9 cellular contexts compared by ENCODE assay signal in the genomic region with DNA sequence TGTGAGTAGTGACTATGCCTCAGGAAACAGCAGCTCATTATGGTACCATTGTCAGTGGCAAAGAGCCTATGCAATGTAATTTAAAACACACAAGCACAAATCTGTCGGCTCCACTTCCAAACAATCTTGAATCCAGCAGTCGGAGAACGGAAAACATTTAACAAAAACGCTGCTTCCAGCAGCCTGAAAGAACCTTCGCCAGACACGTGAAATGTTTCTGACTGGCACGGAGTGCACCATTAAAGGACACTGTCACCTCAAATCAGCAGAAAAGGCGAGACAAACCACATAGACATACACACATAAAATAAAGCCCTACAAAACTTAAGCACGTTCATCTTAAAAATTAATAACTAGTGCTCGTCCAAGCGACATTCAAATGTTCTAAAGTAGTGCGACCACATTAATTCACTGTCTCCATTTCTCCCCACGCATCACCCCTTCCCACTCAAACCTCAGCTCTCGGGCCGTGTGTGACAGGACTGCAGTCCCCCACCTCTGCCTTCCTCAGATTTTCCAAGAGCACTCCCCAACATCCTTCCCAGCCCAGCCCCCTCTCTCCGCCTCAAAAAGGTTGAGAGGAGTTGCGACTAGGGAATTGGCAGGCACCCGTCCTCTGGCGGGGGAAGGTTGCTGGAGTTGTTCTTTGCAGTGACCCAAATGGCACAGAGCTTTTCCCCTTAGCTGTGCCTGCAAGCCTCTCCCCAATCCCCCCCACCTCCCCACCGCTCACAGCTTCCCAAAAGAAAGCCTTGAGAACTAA. TPM values are rescaled to one million over a fixed set of nuclear protein-coding genes. Genes with fewer than 3 reads are reported as not detected.
DNase-seq lines count a peak whose midpoint lies in the region; ATAC-seq and TF ChIP-seq lines count a peak whose summit lies in the region.
"Had no signal": no experiment of that assay in that cellular context is flagged by ENCODE, and none has a peak within 500 bp of the region (broad histone marks: within the 10 kb centered on the region; RNA-seq: fewer than 3 reads in every experiment).

No MANE protein-coding gene starts in this region.

- WGBS in H9 (ENCODE audit: extremely low coverage, insufficient read length, low lambda C conversion rate) = no CpG with 5 or more reads among the region's 20 CpGs
- 0% methylated on average over 20 of the region's 20 CpGs for WGBS in esophagus, 2 donors

- H2BK5ac ChIP-seq in H9 (ENCODE audit: insufficient read length, low read length) = no peak overlapping the region

- H4K5ac ChIP-seq in H9 (ENCODE audit: insufficient read length, low read depth, low read length) = no peak overlapping the region

- peak overlapping the region; percentile 98 for H3K4me2 ChIP-seq in H9 (ENCODE audit: insufficient read depth, insufficient read length, low read length)

- H3K9me3 ChIP-seq in H9 (ENCODE audit: control insufficient read depth, low read depth, low read length) = no peaks in the 10 kb centered on the region
- no peaks in the 10 kb centered on the region for H3K9me3 ChIP-seq in esophagus (ENCODE audit: control insufficient read depth in 2 of 2, insufficient read depth in 1 of 2, low read depth in 1 of 2, low read length in 1 of 2)
- H3K9me3 ChIP-seq in muscle layer of duodenum (ENCODE audit: control insufficient read depth in 1 of 2, low read length in 2 of 2) = no peaks in the 10 kb centered on the region

- H2BK15ac ChIP-seq in H9 (ENCODE audit: low read depth, low read length) = no peak overlapping the region

- no peak overlapping the region for H2BK120ac ChIP-seq in H9 (ENCODE audit: low read depth, low read length, poor library complexity, severe bottlenecking)

- H2BK12ac ChIP-seq in H9 (ENCODE audit: insufficient read length, low read depth, low read length) = no peak overlapping the region

- H3K14ac ChIP-seq in H9 (ENCODE audit: insufficient read depth, low read length) = no peak overlapping the region; the same call in 1 of the 2 replicates

- H4K20me1 ChIP-seq in H9 (ENCODE audit: control insufficient read depth, insufficient read depth, insufficient read length) = no peaks in the 10 kb centered on the region

- no peak overlapping the region for H3K18ac ChIP-seq in H9 (ENCODE audit: insufficient read length, low read depth, low read length)

- no peak overlapping the region for H2BK20ac ChIP-seq in H9 (ENCODE audit: low read depth, low read length, poor library complexity, severe bottlenecking)

- peaks cover 5% of the 10 kb centered on the region for H3K79me1 ChIP-seq in H9 (ENCODE audit: insufficient read depth, low read depth, low read length, poor library complexity, severe bottlenecking)

- H3K36me3 Mint-ChIP-seq in H9 (ENCODE audit: insufficient read depth in 1 of 3, low read depth in 3 of 3) = peaks cover 6 to 16% (median 14%) of the 10 kb centered on the region in 3 experiments; a peak in 6 of 7 replicates
- H3K36me3 Mint-ChIP-seq in stimulated activated naive B cell treated with anti-CD40 and anti-IgM and Interleukin-4, amounts not matched to agents 10 μg/mL and 1 μg/mL and 100 μg/mL, for 72 hours = peaks cover 38 to 44% of the 10 kb centered on the region in 2 donors

- no peak for ATAC-seq in stimulated activated naive B cell treated with anti-CD40 and anti-IgM and Interleukin-4, amounts not matched to agents 10 μg/mL and 1 μg/mL and 100 μg/mL, for 72 hours (replicated peaks)
- ATAC-seq in HG03097 (IDR thresholded peaks at IDR 0.05; ENCODE audit: low FRiP score, unreplicated experiment) = no peak

- TF ChIP-seq CTCF in AG09309 (IDR thresholded peaks at IDR 0.05; ENCODE audit: control insufficient read depth, insufficient read depth, low read depth, low read length, missing control alignments) = no peak
- no peak for TF ChIP-seq CTCF in H9 (conservative IDR thresholded peaks at IDR 0.05)

- H2AK5ac ChIP-seq in H9 (ENCODE audit: insufficient read length, low read length) = no peak overlapping the region

- peaks cover 3% of the 10 kb centered on the region; the same call in 1 of the 2 replicates for H3K79me2 ChIP-seq in H9 (ENCODE audit: insufficient read depth, low read length)

- H4K91ac ChIP-seq in H9 (ENCODE audit: insufficient read length, low read depth, low read length) = no peak overlapping the region

- H3K4me1 ChIP-seq in H9 (ENCODE audit: insufficient read depth, low read length) = peaks cover 2% of the 10 kb centered on the region; the same call in 1 of the 2 replicates
- peaks cover 0 to 2% of the 10 kb centered on the region in 2 donors for H3K4me1 ChIP-seq in esophagus (ENCODE audit: control insufficient read depth in 2 of 2, insufficient read depth in 2 of 2, low read length in 1 of 2)
- H3K4me1 ChIP-seq in muscle layer of duodenum (ENCODE audit: control insufficient read depth in 1 of 2, insufficient read depth in 2 of 2, low read length in 2 of 2) = peaks cover 8 to 26% of the 10 kb centered on the region in 2 donors

- H3K27me3 Mint-ChIP-seq in H9 (ENCODE audit: low read depth) = peaks cover 2% of the 10 kb centered on the region; the same call in 1 of the 2 replicates
- no peaks in the 10 kb centered on the region for H3K27me3 Mint-ChIP-seq in stimulated activated naive B cell treated with anti-CD40 and anti-IgM and Interleukin-4, amounts not matched to agents 10 μg/mL and 1 μg/mL and 100 μg/mL, for 72 hours

- H3K9ac ChIP-seq in H9 (ENCODE audit: extremely low read depth, insufficient read length, low read length) = peak overlapping the region; percentile 80

- no peaks in the 10 kb centered on the region for H3K9me3 Mint-ChIP-seq in H9
- peaks cover 0 to 2% of the 10 kb centered on the region in 2 donors for H3K9me3 Mint-ChIP-seq in stimulated activated naive B cell treated with anti-CD40 and anti-IgM and Interleukin-4, amounts not matched to agents 10 μg/mL and 1 μg/mL and 100 μg/mL, for 72 hours
- H3K9me3 Mint-ChIP-seq: nephron had no signal

- no peak overlapping the region for H3K23ac ChIP-seq in H9 (ENCODE audit: insufficient read length, low read depth, low read length)

- H4K8ac ChIP-seq in H9 (replicated peaks; ENCODE audit: insufficient read length, low read depth, low read length) = peak overlapping the region; percentile 100

- no peak for DNase-seq in AG09309 (ENCODE audit: low read depth)
- DNase-seq in H9 = no peak
- DNase-seq in activated CD4-positive, alpha-beta T cell treated with anti-CD3 and anti-CD28 coated beads for 48 hours = peak; percentile 28
- peak; percentile 60 for DNase-seq in ureter (ENCODE audit: low spot score)
- no peak for DNase-seq in stimulated activated naive B cell treated with anti-CD40 and anti-IgM and Interleukin-4, amounts not matched to agents 10 μg/mL and 1 μg/mL and 100 μg/mL, for 72 hours

- peaks cover 7 to 16% of the 10 kb centered on the region in 2 experiments for H3K4me1 Mint-ChIP-seq in H9
- H3K4me1 Mint-ChIP-seq in stimulated activated naive B cell treated with anti-CD40 and anti-IgM and Interleukin-4, amounts not matched to agents 10 μg/mL and 1 μg/mL and 100 μg/mL, for 72 hours = peaks cover 38 to 63% of the 10 kb centered on the region in 2 donors

- H2AFZ ChIP-seq in H9 (ENCODE audit: low read length) = no peak overlapping the region

- no peak overlapping the region for H3K4ac ChIP-seq in H9 (ENCODE audit: low read depth, low read length)

- H3T11ph ChIP-seq in H9 (ENCODE audit: low read length) = no peak overlapping the region

- H3K56ac ChIP-seq in H9 (ENCODE audit: insufficient read length, low read depth, low read length) = no peak overlapping the region

- H3K4me3 ChIP-seq in AG09309 (ENCODE audit: control insufficient read depth, low read depth, low read length) = peak overlapping the region; percentile 97
- peak overlapping the region; percentile 45 to 94 for H3K4me3 ChIP-seq in esophagus (ENCODE audit: low read depth in 1 of 2, low read length in 2 of 2)
- H3K4me3 ChIP-seq in muscle layer of duodenum (ENCODE audit: low read depth in 1 of 2, low read length in 2 of 2) = peak overlapping the region; percentile 76 to 98

- no peak overlapping the region for H3K4me3 Mint-ChIP-seq in H9
- no peak overlapping the region for H3K4me3 Mint-ChIP-seq in stimulated activated naive B cell treated with anti-CD40 and anti-IgM and Interleukin-4, amounts not matched to agents 10 μg/mL and 1 μg/mL and 100 μg/mL, for 72 hours
- H3K4me3 Mint-ChIP-seq: nephron had no signal

- H3K36me3 ChIP-seq in esophagus (ENCODE audit: control insufficient read depth in 2 of 2, insufficient read depth in 2 of 2, low read length in 1 of 2) (no peaks in the 10 kb centered on the region), muscle layer of duodenum (ENCODE audit: control insufficient read depth in 1 of 2, insufficient read depth in 2 of 2, low read length in 2 of 2) (peaks cover 0 to 3% of the 10 kb centered on the region in 2 donors)

- H3K27me3 ChIP-seq in H9 (ENCODE audit: insufficient read depth, low read length) (no peaks in the 10 kb centered on the region), esophagus (ENCODE audit: control insufficient read depth in 1 of 2, insufficient read depth in 2 of 2, low read length in 2 of 2) (no peaks in the 10 kb centered on the region), muscle layer of duodenum (ENCODE audit: low read depth, low read length) (no peaks in the 10 kb centered on the region)

- peaks cover 10% of the 10 kb centered on the region for H3K23me2 ChIP-seq in H9 (ENCODE audit: insufficient read length, low read depth, low read length, poor library complexity, severe bottlenecking)

- H3K27ac ChIP-seq in H9 (ENCODE audit: insufficient read length, low read depth, low read length) (no peak overlapping the region), esophagus (ENCODE audit: low read depth in 2 of 2, low read length in 1 of 2) (peak overlapping the region; percentile 82 to 90), muscle layer of duodenum (ENCODE audit: low read length) (peak overlapping the region; percentile 91)

- no peak overlapping the region for H3K27ac Mint-ChIP-seq in H9
- no peak overlapping the region for H3K27ac Mint-ChIP-seq in stimulated activated naive B cell treated with anti-CD40 and anti-IgM and Interleukin-4, amounts not matched to agents 10 μg/mL and 1 μg/mL and 100 μg/mL, for 72 hours
- H3K27ac Mint-ChIP-seq: nephron had no signal

RNA-seq across cellular contexts. Expression of gene RAB30, which starts 0.6 kb away (rescaled TPM):
- 4.8 and 5.7 TPM in 2 replicates for total RNA-seq in H9 (2021)
- polyA plus RNA-seq in esophagus = 1 to 10 TPM in 1 of 2 donors, under 1 TPM in 1; 0.90 to 1.8 TPM
- total RNA-seq in ureter = 18.4 TPM

Comparison
In these comparisons a context has a peak if more than half of its experiments do, and no peak if none do; other contexts are left out.
1. DNase-seq: peak in activated CD4-positive, alpha-beta T cell treated with anti-CD3 and anti-CD28 coated beads for 48 hours (single experiment) and ureter (single experiment); none in AG09309 (single experiment), H9 (single experiment) and stimulated activated naive B cell treated with anti-CD40 and anti-IgM and Interleukin-4, amounts not matched to agents 10 μg/mL and 1 μg/mL and 100 μg/mL, for 72 hours (single experiment).
2. Peak in every context shown above with its lines, with median percentiles within 50 percentile points of each other: H3K4me3 ChIP-seq.